Comparison of ENCODE assay signal across 16 cellular contexts in genomic region chr22:38110863-38111852, GRCh38. TPM values are rescaled to one million over a fixed set of nuclear protein-coding genes. Genes with fewer than 3 reads are reported as not detected.
A peak's percentile ranks its signal among the peaks of the same experiment; 100 is the strongest.
DNase-seq lines count a peak whose midpoint lies in the region; ATAC-seq and TF ChIP-seq lines count a peak whose summit lies in the region.
"Had no signal": no experiment of that assay in that cellular context is flagged by ENCODE, and none has a peak within 500 bp of the region (broad histone marks: within the 10 kb centered on the region; RNA-seq: fewer than 3 reads in every experiment).

No MANE protein-coding gene starts in this region.

- 82 to 88% (median 86%) methylated on average over 30 of the region's 30 CpGs for WGBS in psoas muscle, 3 donors

- H3K27me3 ChIP-seq in BLaER1 (no peaks in the 10 kb centered on the region), psoas muscle (ENCODE audit: insufficient read depth in 3 of 3, low read length in 2 of 3) (no peaks in the 10 kb centered on the region)

- no peak for TF ChIP-seq CTCF in epithelial cell of esophagus (IDR thresholded peaks at IDR 0.05; ENCODE audit: insufficient read depth, low read depth, low read length, missing control alignments)
- no peak for TF ChIP-seq CTCF in psoas muscle (IDR thresholded peaks at IDR 0.05)

- no peak overlapping the region for H3K4me2 ChIP-seq in BLaER1

- H4K20me1 ChIP-seq in BLaER1: no peaks in the 10 kb centered on the region

- H3K9ac ChIP-seq in BLaER1: no peak overlapping the region

- H3K36me3 ChIP-seq in BLaER1 (peaks cover 43% of the 10 kb centered on the region), psoas muscle (ENCODE audit: insufficient read depth in 1 of 2, low read depth in 1 of 2) (no peaks in the 10 kb centered on the region)

- intact Hi-C loops in psoas muscle (cut with DNase I): loop anchor here (5.0 to 10.0 kb wide), 2 partner anchors 56 to 94 kb away; partner anchors contain the start of gene MAFF (in 2 of the 2)

- H3K4me3 ChIP-seq in BLaER1 (no peak overlapping the region), epithelial cell of esophagus (ENCODE audit: low read length) (no peak overlapping the region), psoas muscle (no peak overlapping the region)

- H3K9me3 ChIP-seq in BLaER1 (no peaks in the 10 kb centered on the region), psoas muscle (no peaks in the 10 kb centered on the region)

- H3K4me1 ChIP-seq in BLaER1 (peaks cover 41% of the 10 kb centered on the region), psoas muscle (no peaks in the 10 kb centered on the region)

- 0 out of 2 replicates have a peak overlapping the region, but pooled peaks have one; percentile 4 for H3K27ac ChIP-seq in BLaER1
- H3K27ac ChIP-seq in psoas muscle: no peak overlapping the region
- H3K27ac ChIP-seq: C4-2B had no signal

- ATAC-seq in HG02623 (IDR thresholded peaks at IDR 0.05; ENCODE audit: unreplicated experiment): no peak
- no peak for ATAC-seq in psoas muscle
- ATAC-seq: stimulated activated naive CD8-positive, alpha-beta T cell treated with anti-CD3 and anti-CD28 coated beads, Interleukin-15, Interleukin-2, amounts not matched to agents 100 U/mL and 50 U/mL, for 24 hours had no signal

- DNase-seq in HT-29 (ENCODE audit: low spot score) (peak; percentile 64), epithelial cell of esophagus (ENCODE audit: low read depth) (peak; percentile 36), mesenteric fat pad (ENCODE audit: low spot score) (peak; percentile 90), NCI-H748 (lab: John Stamatoyannopoulos, UW; ENCODE audit: unreplicated experiment) (no peak), NOMO-1 treated with dmso at 0.1 percent for 144 hours (lab: John Stamatoyannopoulos, UW; ENCODE audit: unreplicated experiment) (no peak), psoas muscle (no peak)
- DNase-seq: anterior cingulate cortex; mesendoderm; NCI-H69; SHP77; stimulated activated CD4-positive, alpha-beta T cell treated with anti-CD3 and anti-CD28 coated beads, Interleukin-4, amount 100 ng/mL, for 1 hour; stimulated activated naive CD8-positive, alpha-beta T cell treated with anti-CD3 and anti-CD28 coated beads, Interleukin-15, Interleukin-2, amounts not matched to agents 100 U/mL and 50 U/mL, for 24 hours had no signal

RNA-seq across cellular contexts. Expression of gene BAIAP2L2, which starts 0.7 kb away (rescaled TPM):
- total RNA-seq in HT-29 (2014; rRNA removed; shearing (Covaris generic)): 9.5 and 11.6 TPM in 2 replicates
- total RNA-seq in mesenteric fat pad (1.8 TPM), psoas muscle (under 1 TPM in 3 of 4 donors, not detected in 1; 0.26 to 0.71 (median 0.56) TPM)
- polyA plus RNA-seq in psoas muscle: 1 to 10 TPM in 1 of 3 donors, under 1 TPM in 2; 0.23 to 5.1 (median 0.55) TPM
- total RNA-seq: dermis microvascular lymphatic vessel endothelial cell had no signal

RNA-seq across cellular contexts. Expression of gene SLC16A8, which starts 27.2 kb away (rescaled TPM):
- not detected in 2 replicates for total RNA-seq in HT-29 (2014; rRNA removed; shearing (Covaris generic))
- total RNA-seq in mesenteric fat pad (not detected), psoas muscle (under 1 TPM in 1 of 4 donors, not detected in 3; 0.23 TPM)
- 1 to 10 TPM in 1 of 3 donors, under 1 TPM in 2; 0.25 to 1.0 (median 0.33) TPM for polyA plus RNA-seq in psoas muscle

RNA-seq across cellular contexts. Expression of gene PICK1, which starts 54.0 kb away (rescaled TPM):
- 49.5 and 52.5 TPM in 2 replicates for total RNA-seq in HT-29 (2014; rRNA removed; shearing (Covaris generic))
- total RNA-seq in mesenteric fat pad: 13.5 TPM
- total RNA-seq in psoas muscle: 10 to 100 TPM; 11.9 to 31.5 (median 17.8) TPM
- polyA plus RNA-seq in psoas muscle: 10 to 100 TPM; 15.2 to 19.6 (median 18.9) TPM

Comparison
In these comparisons a context has a peak if more than half of its experiments do, and no peak if none do; other contexts are left out.
1. DNase-seq: peak in HT-29 (single experiment), epithelial cell of esophagus (single experiment) and mesenteric fat pad (single experiment); none in NCI-H748 (single experiment), NOMO-1 treated with dmso at 0.1 percent for 144 hours (single experiment) and psoas muscle (0 of 2).